2 cellular contexts compared by ENCODE assay signal in the genomic region with DNA sequence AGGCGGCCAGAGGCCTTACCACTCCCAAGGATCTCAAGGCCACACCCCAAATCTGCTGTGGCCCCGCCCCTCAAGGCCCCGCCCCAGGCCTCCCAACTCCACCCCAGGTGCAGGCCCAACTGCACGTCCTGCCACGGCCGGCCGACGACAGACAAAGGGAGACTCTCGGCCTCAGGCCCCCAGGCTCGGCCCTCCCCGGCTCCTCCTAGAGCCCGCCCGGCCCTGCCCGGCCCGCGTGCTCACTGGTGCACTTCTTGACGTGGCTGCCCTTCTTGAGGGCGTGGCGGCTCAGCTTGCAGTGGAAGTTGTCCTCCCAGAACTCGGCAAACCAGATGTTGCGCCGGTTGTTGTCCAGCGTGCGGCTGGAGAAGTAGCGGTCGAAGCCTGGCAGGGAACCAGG.
TF ChIP-seq lines count a peak whose summit lies in the region.

No MANE protein-coding gene starts in this region.

TF ChIP-seq in endothelial cell of umbilical vein, 7 proteins besides CTCF, POLR2A, EP300 and RAD21:
- TF ChIP-seq POLR2AphosphoS5 (IDR thresholded peaks at IDR 0.05; ENCODE audit: insufficient read depth, low read depth, low read length), result no peak
- no peak for TF ChIP-seq MYC (IDR thresholded peaks at IDR 0.05; ENCODE audit: low read depth, low read length)
- TF ChIP-seq GATA2 (IDR thresholded peaks at IDR 0.05; ENCODE audit: insufficient read depth, insufficient read length, low read depth, low read length), result no peak
- TF ChIP-seq, protein P1, sequence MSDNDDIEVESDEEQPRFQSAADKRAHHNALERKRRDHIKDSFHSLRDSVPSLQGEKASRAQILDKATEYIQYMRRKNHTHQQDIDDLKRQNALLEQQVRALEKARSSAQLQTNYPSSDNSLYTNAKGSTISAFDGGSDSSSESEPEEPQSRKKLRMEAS (IDR thresholded peaks at IDR 0.05; ENCODE audit: insufficient read depth, insufficient read length), result no peak
- TF ChIP-seq FOS (IDR thresholded peaks at IDR 0.05; ENCODE audit: borderline replicate concordance, insufficient read depth, low read length), result no peak
- no peak for TF ChIP-seq EZH2 (IDR thresholded peaks at IDR 0.05; ENCODE audit: borderline replicate concordance, low read depth, low read length, severe bottlenecking)
- no peak for TF ChIP-seq JUN (IDR thresholded peaks at IDR 0.05; ENCODE audit: borderline replicate concordance, insufficient read depth, insufficient read length, low read depth)

TF ChIP-seq in neural cell, 6 proteins besides CTCF, POLR2A, EP300 and RAD21:
- TF ChIP-seq TAF1 (IDR thresholded peaks at IDR 0.05; ENCODE audit: low read depth), result no peak
- TF ChIP-seq EZH2 (IDR thresholded peaks at IDR 0.05; ENCODE audit: borderline replicate concordance, insufficient read depth, low read length, poor library complexity, severe bottlenecking), result no peak
- TF ChIP-seq MXI1 (conservative IDR thresholded peaks at IDR 0.05; ENCODE audit: poor library complexity, severe bottlenecking), result no peak
- TF ChIP-seq SMC3 (conservative IDR thresholded peaks at IDR 0.05; ENCODE audit: poor library complexity), result no peak
- TF ChIP-seq POLR2AphosphoS5 (IDR thresholded peaks at IDR 0.05), result no peak
- TF ChIP-seq, protein P2, sequence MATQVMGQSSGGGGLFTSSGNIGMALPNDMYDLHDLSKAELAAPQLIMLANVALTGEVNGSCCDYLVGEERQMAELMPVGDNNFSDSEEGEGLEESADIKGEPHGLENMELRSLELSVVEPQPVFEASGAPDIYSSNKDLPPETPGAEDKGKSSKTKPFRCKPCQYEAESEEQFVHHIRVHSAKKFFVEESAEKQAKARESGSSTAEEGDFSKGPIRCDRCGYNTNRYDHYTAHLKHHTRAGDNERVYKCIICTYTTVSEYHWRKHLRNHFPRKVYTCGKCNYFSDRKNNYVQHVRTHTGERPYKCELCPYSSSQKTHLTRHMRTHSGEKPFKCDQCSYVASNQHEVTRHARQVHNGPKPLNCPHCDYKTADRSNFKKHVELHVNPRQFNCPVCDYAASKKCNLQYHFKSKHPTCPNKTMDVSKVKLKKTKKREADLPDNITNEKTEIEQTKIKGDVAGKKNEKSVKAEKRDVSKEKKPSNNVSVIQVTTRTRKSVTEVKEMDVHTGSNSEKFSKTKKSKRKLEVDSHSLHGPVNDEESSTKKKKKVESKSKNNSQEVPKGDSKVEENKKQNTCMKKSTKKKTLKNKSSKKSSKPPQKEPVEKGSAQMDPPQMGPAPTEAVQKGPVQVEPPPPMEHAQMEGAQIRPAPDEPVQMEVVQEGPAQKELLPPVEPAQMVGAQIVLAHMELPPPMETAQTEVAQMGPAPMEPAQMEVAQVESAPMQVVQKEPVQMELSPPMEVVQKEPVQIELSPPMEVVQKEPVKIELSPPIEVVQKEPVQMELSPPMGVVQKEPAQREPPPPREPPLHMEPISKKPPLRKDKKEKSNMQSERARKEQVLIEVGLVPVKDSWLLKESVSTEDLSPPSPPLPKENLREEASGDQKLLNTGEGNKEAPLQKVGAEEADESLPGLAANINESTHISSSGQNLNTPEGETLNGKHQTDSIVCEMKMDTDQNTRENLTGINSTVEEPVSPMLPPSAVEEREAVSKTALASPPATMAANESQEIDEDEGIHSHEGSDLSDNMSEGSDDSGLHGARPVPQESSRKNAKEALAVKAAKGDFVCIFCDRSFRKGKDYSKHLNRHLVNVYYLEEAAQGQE (IDR thresholded peaks at IDR 0.05; ENCODE audit: borderline replicate concordance), result no peak
